Comparison of ENCODE assay signal across 23 cellular contexts in genomic region chr4:87717276-87718031, GRCh38.
DNase-seq lines count a peak whose midpoint lies in the region; ATAC-seq and TF ChIP-seq lines count a peak whose summit lies in the region.
"Had no signal": no experiment of that assay in that cellular context is flagged by ENCODE, and none has a peak within 500 bp of the region (broad histone marks: within the 10 kb centered on the region; RNA-seq: fewer than 3 reads in every experiment).

No MANE protein-coding gene starts in this region.

- peak; percentile 18 for ATAC-seq in body of pancreas
- ATAC-seq in heart right ventricle, result peak; percentile 36 to 79 (median 74)
- ATAC-seq in lower lobe of right lung, result no peak
- ATAC-seq in omental fat pad (ENCODE audit: low FRiP score), result no peak
- ATAC-seq in GM21526 (IDR thresholded peaks at IDR 0.05; ENCODE audit: low FRiP score, unreplicated experiment), result no peak
- ATAC-seq in activated T-cell treated with anti-CD3 and anti-CD28 coated beads, Interleukin-2, amount 50 U/mL, for 4 hours, result no peak

- H3K4me1 Mint-ChIP-seq in activated T-cell treated with anti-CD3 and anti-CD28 coated beads, Interleukin-2, amount 50 U/mL, for 4 hours (ENCODE audit: low read depth), result no peaks in the 10 kb centered on the region
- H3K4me1 Mint-ChIP-seq: activated naive CD4-positive, alpha-beta T cell treated with anti-CD3 and anti-CD28 coated beads, Interleukin-2, amount 50 U/mL, for 24 hours; endodermal cell; H9; naive B cell had no signal

- H3K4me1 ChIP-seq in body of pancreas, result no peaks in the 10 kb centered on the region
- H3K4me1 ChIP-seq in heart right ventricle, result peaks cover 0 to 29% (median 16%) of the 10 kb centered on the region in 9 donors
- no peaks in the 10 kb centered on the region for H3K4me1 ChIP-seq in rectal smooth muscle tissue (ENCODE audit: control insufficient read depth, insufficient read depth, low read length)
- H3K4me1 ChIP-seq in lower lobe of right lung, result peaks cover 6% of the 10 kb centered on the region
- H3K4me1 ChIP-seq: colonic mucosa, transverse colon had no signal

- H3K4me3 ChIP-seq in body of pancreas (no peak overlapping the region), heart right ventricle (no peak overlapping the region), rectal smooth muscle tissue (ENCODE audit: low read length) (no peak overlapping the region), lower lobe of right lung (no peak overlapping the region)
- H3K4me3 ChIP-seq: ascending aorta; BLaER1 treated with 17β-estradiol and CSF1 and Interleukin-3, amounts not matched to agents 10 nM and 100 nM; colonic mucosa; transverse colon had no signal

- DNase-seq in HT1080 (ENCODE audit: low read depth) (peak; percentile 73), body of pancreas (no peak), heart right ventricle (peak in 1 of 2 donors; percentile 14), lower lobe of right lung (no peak), omental fat pad (ENCODE audit: low spot score) (no peak)
- DNase-seq in activated T-cell treated with anti-CD3 and anti-CD28 coated beads, Interleukin-2, amount 50 U/mL, for 4 hours, result no peak
- DNase-seq: colonic mucosa, DND-41, endodermal cell, H9, kidney glomerular epithelial cell, naive B cell, NCI-H2171 treated with DMSO at 0.1 percent for 48 hours, NCI-H748 treated with DMSO at 0.1 percent for 48 hours, nucleus accumbens, retina, transverse colon had no signal

- H3K36me3 ChIP-seq in body of pancreas (replicated peaks in 1 of 2; ENCODE audit: insufficient read depth in 1 of 2, low read depth in 2 of 2) (no peaks in the 10 kb centered on the region), heart right ventricle (no peaks in the 10 kb centered on the region), rectal smooth muscle tissue (ENCODE audit: control insufficient read depth, insufficient read depth, low read length) (no peaks in the 10 kb centered on the region), lower lobe of right lung (no peaks in the 10 kb centered on the region)
- H3K36me3 ChIP-seq: ascending aorta; BLaER1 treated with 17β-estradiol and CSF1 and Interleukin-3, amounts not matched to agents 10 nM and 100 nM; colonic mucosa; transverse colon had no signal

- no peak overlapping the region for H3K9ac ChIP-seq in rectal smooth muscle tissue (ENCODE audit: low read length)
- H3K9ac ChIP-seq: BLaER1 treated with 17β-estradiol and CSF1 and Interleukin-3, amounts not matched to agents 10 nM and 100 nM; KMS-11 had no signal

- no peaks in the 10 kb centered on the region for H3K27me3 Mint-ChIP-seq in activated T-cell treated with anti-CD3 and anti-CD28 coated beads, Interleukin-2, amount 50 U/mL, for 4 hours (ENCODE audit: low read depth)
- H3K27me3 Mint-ChIP-seq: naive B cell had no signal

- H3K27ac ChIP-seq in body of pancreas, result no peak overlapping the region
- peak overlapping the region; percentile 57 to 89 (median 77) for H3K27ac ChIP-seq in heart right ventricle
- H3K27ac ChIP-seq in rectal smooth muscle tissue (ENCODE audit: low read depth, low read length), result peak overlapping the region; percentile 17
- H3K27ac ChIP-seq in lower lobe of right lung, result no peak overlapping the region
- H3K27ac ChIP-seq: BLaER1 treated with 17β-estradiol and CSF1 and Interleukin-3, amounts not matched to agents 10 nM and 100 nM; colonic mucosa; KMS-11; transverse colon had no signal

- no peak overlapping the region for H3K4me3 Mint-ChIP-seq in activated T-cell treated with anti-CD3 and anti-CD28 coated beads, Interleukin-2, amount 50 U/mL, for 4 hours
- H3K4me3 Mint-ChIP-seq: activated naive CD4-positive, alpha-beta T cell treated with anti-CD3 and anti-CD28 coated beads, Interleukin-2, amount 50 U/mL, for 24 hours; endodermal cell; H9; naive B cell had no signal

- no peaks in the 10 kb centered on the region for H3K9me3 ChIP-seq in body of pancreas
- no peaks in the 10 kb centered on the region for H3K9me3 ChIP-seq in heart right ventricle
- H3K9me3 ChIP-seq in lower lobe of right lung, result no peaks in the 10 kb centered on the region
- H3K9me3 ChIP-seq: ascending aorta; BLaER1 treated with 17β-estradiol and CSF1 and Interleukin-3, amounts not matched to agents 10 nM and 100 nM; colonic mucosa; transverse colon had no signal

- intact Hi-C loops in body of pancreas (cut with DNase I) (no loop called here), heart right ventricle (cut with DNase I) (loop anchor here in 2 of 10 donors (2.0 to 5.0 kb wide), 3 partner anchors 35 to 175 kb away; no protein-coding TSS in a partner anchor), lower lobe of right lung (cut with DNase I) (no loop called here)

- no peak for TF ChIP-seq CTCF in body of pancreas (IDR thresholded peaks at IDR 0.05)
- TF ChIP-seq CTCF in heart right ventricle (IDR thresholded peaks at IDR 0.05), result no peak
- TF ChIP-seq CTCF in lower lobe of right lung (IDR thresholded peaks at IDR 0.05), result no peak
- TF ChIP-seq CTCF in omental fat pad (IDR thresholded peaks at IDR 0.05), result no peak

- no peaks in the 10 kb centered on the region for H3K27me3 ChIP-seq in body of pancreas
- H3K27me3 ChIP-seq in heart right ventricle, result no peaks in the 10 kb centered on the region
- no peaks in the 10 kb centered on the region for H3K27me3 ChIP-seq in rectal smooth muscle tissue (ENCODE audit: control insufficient read depth, insufficient read depth, low read length)
- no peaks in the 10 kb centered on the region for H3K27me3 ChIP-seq in lower lobe of right lung (ENCODE audit: low read depth)
- H3K27me3 ChIP-seq: ascending aorta; BLaER1 treated with 17β-estradiol and CSF1 and Interleukin-3, amounts not matched to agents 10 nM and 100 nM; colonic mucosa; transverse colon had no signal

- TF ChIP-seq POLR2A in body of pancreas (IDR thresholded peaks at IDR 0.05), result no peak

- WGBS in body of pancreas, 2 donors, result 51 to 53% methylated on average over 7 of the region's 7 CpGs
- WGBS in heart right ventricle, 2 donors, result 57 to 60% methylated on average over 7 of the region's 7 CpGs

- H3K36me3 Mint-ChIP-seq in activated T-cell treated with anti-CD3 and anti-CD28 coated beads, Interleukin-2, amount 50 U/mL, for 4 hours (ENCODE audit: insufficient read depth), result no peaks in the 10 kb centered on the region
- H3K36me3 Mint-ChIP-seq: activated naive CD4-positive, alpha-beta T cell treated with anti-CD3 and anti-CD28 coated beads, Interleukin-2, amount 50 U/mL, for 24 hours; naive B cell had no signal

- no peaks in the 10 kb centered on the region for H3K9me3 Mint-ChIP-seq in activated T-cell treated with anti-CD3 and anti-CD28 coated beads, Interleukin-2, amount 50 U/mL, for 4 hours

Comparison
In these comparisons a context has a peak if more than half of its experiments do, and no peak if none do; other contexts are left out.
1. ATAC-seq: peak in body of pancreas (single experiment) and heart right ventricle (8 of 8); none in lower lobe of right lung (0 of 2), omental fat pad (single experiment), GM21526 (single experiment) and activated T-cell treated with anti-CD3 and anti-CD28 coated beads, Interleukin-2, amount 50 U/mL, for 4 hours (0 of 2).
2. H3K27ac ChIP-seq: peak in heart right ventricle (10 of 10) and rectal smooth muscle tissue (single experiment); none in body of pancreas (0 of 4) and lower lobe of right lung (single experiment).